In the genomic region with DNA sequence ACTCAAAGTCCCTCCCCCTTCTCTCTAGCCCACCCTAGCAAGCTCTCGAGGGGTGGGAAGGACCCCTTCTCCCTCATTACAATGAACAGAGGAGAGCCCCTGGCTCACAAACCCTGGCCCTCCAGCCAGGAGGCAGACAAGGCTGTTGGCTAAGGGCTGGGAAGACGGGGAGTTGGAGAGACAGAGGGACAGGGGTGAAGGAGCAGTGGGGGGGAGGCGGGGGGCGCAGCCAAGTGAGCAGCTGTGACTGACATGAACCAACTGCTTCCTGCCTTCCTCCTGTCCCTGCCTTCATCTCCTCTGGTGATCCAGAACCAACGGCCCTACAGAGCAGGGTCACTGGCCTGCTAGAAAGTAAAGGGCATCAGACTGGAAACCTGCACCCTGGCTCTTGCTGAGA, we compare ENCODE assay signal across 14 cellular contexts.
DNase-seq lines count a peak whose midpoint lies in the region; TF ChIP-seq lines count a peak whose summit lies in the region.
"Had no signal": no experiment of that assay in that cellular context is flagged by ENCODE, and none has a peak within 500 bp of the region (broad histone marks: within the 10 kb centered on the region; RNA-seq: fewer than 3 reads in every experiment).

No MANE protein-coding gene starts in this region.

- H3K4me3 ChIP-seq in neuronal stem cell (ENCODE audit: low read length in 2 of 2) (no peak overlapping the region), uterus (no peak overlapping the region), MG63 (no peak overlapping the region)

- no peak overlapping the region for H4K91ac ChIP-seq in neuronal stem cell (ENCODE audit: low read depth, low read length, poor library complexity)

- DNase-seq in RWPE1 (ENCODE audit: low spot score) (no peak), left kidney (ENCODE audit: low read depth, low spot score) (peak; percentile 94), neuronal stem cell (ENCODE audit: low spot score) (no peak), uterus (peak in 1 of 2 donors; percentile 56), MG63 (no peak), COLO829 (ENCODE audit: low spot score) (no peak), ecto neural progenitor cell (ENCODE audit: low spot score) (no peak)
- DNase-seq: CD4-positive, alpha-beta memory T cell; GOT3; NCI-H1105 treated with DMSO at 0.1 percent for 48 hours; NCI-H2029 treated with DMSO at 0.1 percent for 48 hours; NCI-H2171; NCI-H345 had no signal

- H3K27me3 ChIP-seq in neuronal stem cell (ENCODE audit: control insufficient read depth in 3 of 3, insufficient read depth in 3 of 3, low read depth in 1 of 3, low read length in 3 of 3), result no peaks in the 10 kb centered on the region
- H3K27me3 ChIP-seq in uterus, result no peaks in the 10 kb centered on the region
- H3K27me3 ChIP-seq in MG63, result no peaks in the 10 kb centered on the region

- POLR2A ChIA-PET in RWPE1 (lab: Yijun Ruan, JAX; ENCODE audit: low non-redundant PET), result no interaction called here

- no peaks in the 10 kb centered on the region for H3K9me3 ChIP-seq in neuronal stem cell (replicated peaks in 1 of 2; ENCODE audit: control insufficient read depth in 2 of 2, insufficient read depth in 1 of 2, low read depth in 1 of 2, low read length in 2 of 2)
- no peaks in the 10 kb centered on the region for H3K9me3 ChIP-seq in uterus
- H3K9me3 ChIP-seq in MG63, result no peaks in the 10 kb centered on the region

- H3K27ac ChIP-seq in RWPE1 (peak overlapping the region; percentile 26), neuronal stem cell (replicated peaks; ENCODE audit: low read length) (no peak overlapping the region), uterus (peak overlapping the region; percentile 39 to 89)
- H3K27ac ChIP-seq: KMS-11 had no signal

- H2BK120ac ChIP-seq in neuronal stem cell (ENCODE audit: low read depth, low read length), result no peak overlapping the region

- peak overlapping the region; percentile 42 for H2BK15ac ChIP-seq in neuronal stem cell (ENCODE audit: low read length)

- TF ChIP-seq POLR2A in uterus (IDR thresholded peaks at IDR 0.05), result no peak

- peaks cover 0 to 3% of the 10 kb centered on the region in 2 donors for H3K36me3 ChIP-seq in neuronal stem cell (replicated peaks in 1 of 2; ENCODE audit: control insufficient read depth in 2 of 2, insufficient read depth in 2 of 2, low read length in 2 of 2)
- no peaks in the 10 kb centered on the region for H3K36me3 ChIP-seq in uterus
- H3K36me3 ChIP-seq in MG63, result no peaks in the 10 kb centered on the region

- no CpG with 5 or more reads among the region's 5 CpGs for WGBS in neuronal stem cell (ENCODE audit: extremely low coverage in 2 of 2, insufficient read length in 2 of 2, insufficient replicate concordance in 1 of 2), 2 donors

- no peak overlapping the region for H3K9ac ChIP-seq in neuronal stem cell (ENCODE audit: low read depth, low read length, poor library complexity)
- H3K9ac ChIP-seq: KMS-11 had no signal

- H3K14ac ChIP-seq in neuronal stem cell (ENCODE audit: low read length), result no peak overlapping the region

- H2AK5ac ChIP-seq in neuronal stem cell (ENCODE audit: low read depth, low read length), result peak overlapping the region; percentile 16

- no peak overlapping the region for H2BK12ac ChIP-seq in neuronal stem cell (ENCODE audit: low read length)

- no peaks in the 10 kb centered on the region for H3K79me1 ChIP-seq in neuronal stem cell (ENCODE audit: low read depth, low read length)

- intact Hi-C loops in uterus (cut with DNase I; ENCODE audit: low total_unique reads), result no loop called here

- H3K4me2 ChIP-seq in neuronal stem cell (ENCODE audit: insufficient read depth, low read length, poor library complexity, severe bottlenecking), result no peak overlapping the region
- H3K4me2 ChIP-seq: KMS-11 had no signal

- peak overlapping the region; percentile 32 for H3K18ac ChIP-seq in neuronal stem cell (ENCODE audit: low read length)

- H3K4me1 ChIP-seq in neuronal stem cell (ENCODE audit: control insufficient read depth in 2 of 2, insufficient read depth in 1 of 2, low read depth in 1 of 2, low read length in 2 of 2), result peaks cover 9 to 19% of the 10 kb centered on the region in 2 donors
- H3K4me1 ChIP-seq in uterus, result peaks cover 7 to 17% of the 10 kb centered on the region in 2 donors

- H2AFZ ChIP-seq in neuronal stem cell (ENCODE audit: low read length), result no peak overlapping the region

- H3K23ac ChIP-seq in neuronal stem cell (ENCODE audit: low read depth, low read length, poor library complexity), result no peak overlapping the region

- no peak overlapping the region for H4K8ac ChIP-seq in neuronal stem cell (ENCODE audit: low read depth, low read length)

- no peak overlapping the region for H2BK5ac ChIP-seq in neuronal stem cell (ENCODE audit: low read length)

- CTCF ChIA-PET in RWPE1 (lab: Yijun Ruan, JAX), result no interaction called here

- H3K4ac ChIP-seq in neuronal stem cell (ENCODE audit: low read length), result no peak overlapping the region

- TF ChIP-seq CTCF in RWPE1 (conservative IDR thresholded peaks at IDR 0.05; ENCODE audit: low read depth) (no peak), uterus (IDR thresholded peaks at IDR 0.05) (no peak)
